Comparison of ENCODE assay signal across 12 cellular contexts in genomic region chr2:108271691-108272253, GRCh38. TPM values are rescaled to one million over a fixed set of nuclear protein-coding genes. Genes with fewer than 3 reads are reported as not detected.
DNase-seq lines count a peak whose midpoint lies in the region; ATAC-seq and FAIRE-seq lines count a peak whose summit lies in the region.
"Had no signal": no experiment of that assay in that cellular context is flagged by ENCODE, and none has a peak within 500 bp of the region (broad histone marks: within the 10 kb centered on the region; RNA-seq: fewer than 3 reads in every experiment).

No MANE protein-coding gene starts in this region.

- H3K27me3 ChIP-seq in mesenchymal stem cell (ENCODE audit: control insufficient read depth in 1 of 2, insufficient read depth in 1 of 2, low read length in 2 of 2) (no peaks in the 10 kb centered on the region), H7 (ENCODE audit: control insufficient read depth, insufficient read depth, low read length) (no peaks in the 10 kb centered on the region)
- H3K27me3 ChIP-seq: BLaER1 treated with 17β-estradiol and CSF1 and Interleukin-3, amounts not matched to agents 10 nM and 100 nM had no signal

- H3K23ac ChIP-seq in mesenchymal stem cell (ENCODE audit: low read length in 2 of 2), result no peak overlapping the region

- peak overlapping the region; percentile 58 for H3K9ac ChIP-seq in mesenchymal stem cell (ENCODE audit: low read length)
- H3K9ac ChIP-seq: BLaER1 treated with 17β-estradiol and CSF1 and Interleukin-3, amounts not matched to agents 10 nM and 100 nM had no signal

- no peaks in the 10 kb centered on the region for H3K27me3 Mint-ChIP-seq in activated CD8-positive, alpha-beta T cell treated with anti-CD3 and anti-CD28 coated beads, Interleukin-2, amount 10 ng/mL, durations not matched to agents 7 days and 5 days (ENCODE audit: low read depth)

- DNase-seq in 8988T (peak; percentile 24), HTR-8/SVneo (ENCODE audit: insufficient read length, low spot score) (peak; percentile 84), T47D (ENCODE audit: low read depth in 1 of 2, low spot score in 1 of 2) (peak; percentile 32 to 82), mesenchymal stem cell (peak; percentile 86), H7 (no peak), cerebellar cortex (ENCODE audit: low spot score) (no peak), MV-4-11 (lab: John Stamatoyannopoulos, UW) (no peak)
- no peak for DNase-seq in activated CD8-positive, alpha-beta T cell treated with anti-CD3 and anti-CD28 coated beads, Interleukin-2, amount 10 ng/mL, durations not matched to agents 7 days and 5 days
- DNase-seq: NCI-H446, retina had no signal

- in situ Hi-C loops in T47D (cut with HindIII; ENCODE audit: low pct_unique_long_range_greater_than_20kb, low sequenced_read_pairs), result no loop called here

- peak overlapping the region; percentile 5 to 52 for H3K4me3 ChIP-seq in mesenchymal stem cell (ENCODE audit: insufficient read depth in 1 of 2, low read depth in 1 of 2, low read length in 2 of 2)
- no peak overlapping the region for H3K4me3 ChIP-seq in H7 (ENCODE audit: insufficient read depth, low read depth, low read length)
- H3K4me3 ChIP-seq: BLaER1 treated with 17β-estradiol and CSF1 and Interleukin-3, amounts not matched to agents 10 nM and 100 nM had no signal

- H3K4me3 Mint-ChIP-seq in activated CD8-positive, alpha-beta T cell treated with anti-CD3 and anti-CD28 coated beads, Interleukin-2, amount 10 ng/mL, durations not matched to agents 7 days and 5 days, result no peak overlapping the region

- H3K27ac ChIP-seq in mesenchymal stem cell (ENCODE audit: low read length, poor library complexity, severe bottlenecking), result peak overlapping the region; percentile 48
- H3K27ac ChIP-seq: BLaER1 treated with 17β-estradiol and CSF1 and Interleukin-3, amounts not matched to agents 10 nM and 100 nM had no signal

- H3K79me1 ChIP-seq in mesenchymal stem cell (replicated peaks; ENCODE audit: low read length, poor library complexity, severe bottlenecking), result peaks cover 13% of the 10 kb centered on the region

- H3K14ac ChIP-seq in mesenchymal stem cell (ENCODE audit: low read length in 2 of 2), result no peak overlapping the region

- 71% methylated on average over 7 of the region's 7 CpGs for WGBS in mesenchymal stem cell

- peak overlapping the region; percentile 95 for H2AK5ac ChIP-seq in mesenchymal stem cell (ENCODE audit: low read length, severe bottlenecking)

- ATAC-seq in activated CD8-positive, alpha-beta T cell treated with anti-CD3 and anti-CD28 coated beads, Interleukin-2, amount 10 ng/mL, durations not matched to agents 7 days and 5 days, result no peak

- H3K27ac Mint-ChIP-seq in activated CD8-positive, alpha-beta T cell treated with anti-CD3 and anti-CD28 coated beads, Interleukin-2, amount 10 ng/mL, durations not matched to agents 7 days and 5 days, result no peak overlapping the region

- no peaks in the 10 kb centered on the region for H3K36me3 Mint-ChIP-seq in activated CD8-positive, alpha-beta T cell treated with anti-CD3 and anti-CD28 coated beads, Interleukin-2, amount 10 ng/mL, durations not matched to agents 7 days and 5 days (ENCODE audit: low read depth)

- H4K8ac ChIP-seq in mesenchymal stem cell (ENCODE audit: low read length), result peak overlapping the region; percentile 55

- H2BK120ac ChIP-seq in mesenchymal stem cell (ENCODE audit: low read depth, low read length), result no peak overlapping the region

- H3K36me3 ChIP-seq in mesenchymal stem cell (ENCODE audit: control insufficient read depth in 1 of 2, insufficient read depth in 2 of 2, low read depth in 1 of 2, low read length in 2 of 2) (no peaks in the 10 kb centered on the region), H7 (replicated peaks; ENCODE audit: control insufficient read depth, insufficient read depth, low read length) (no peaks in the 10 kb centered on the region)
- H3K36me3 ChIP-seq: BLaER1 treated with 17β-estradiol and CSF1 and Interleukin-3, amounts not matched to agents 10 nM and 100 nM had no signal

- no peaks in the 10 kb centered on the region for H3K9me3 ChIP-seq in mesenchymal stem cell (ENCODE audit: control insufficient read depth, low read length)
- H3K9me3 ChIP-seq: BLaER1 treated with 17β-estradiol and CSF1 and Interleukin-3, amounts not matched to agents 10 nM and 100 nM had no signal

- H2BK12ac ChIP-seq in mesenchymal stem cell (ENCODE audit: low read length in 2 of 2), result peak overlapping the region in 1 of 2 experiments; percentile 34

- peak overlapping the region; percentile 55 for H4K91ac ChIP-seq in mesenchymal stem cell (ENCODE audit: low read length)

- H2BK5ac ChIP-seq in mesenchymal stem cell (ENCODE audit: low read depth, low read length, poor library complexity, severe bottlenecking), result peak overlapping the region; percentile 75

- no peaks in the 10 kb centered on the region for H3K4me1 Mint-ChIP-seq in activated CD8-positive, alpha-beta T cell treated with anti-CD3 and anti-CD28 coated beads, Interleukin-2, amount 10 ng/mL, durations not matched to agents 7 days and 5 days (ENCODE audit: low read depth)

- POLR2A ChIA-PET in activated CD8-positive, alpha-beta T cell treated with anti-CD3 and anti-CD28 coated beads, Interleukin-2, amount 10 ng/mL, durations not matched to agents 7 days and 5 days (lab: Charles Lee), result no interaction called here

- H3K4me1 ChIP-seq in mesenchymal stem cell (ENCODE audit: control insufficient read depth, insufficient read depth, low read depth, low read length), result peaks cover 23% of the 10 kb centered on the region

- H2AFZ ChIP-seq in mesenchymal stem cell (ENCODE audit: low read depth, low read length), result peak overlapping the region; percentile 60

- H3K9me3 Mint-ChIP-seq in activated CD8-positive, alpha-beta T cell treated with anti-CD3 and anti-CD28 coated beads, Interleukin-2, amount 10 ng/mL, durations not matched to agents 7 days and 5 days (ENCODE audit: insufficient read depth), result no peaks in the 10 kb centered on the region

- peak overlapping the region; percentile 19 to 71 for H3K4ac ChIP-seq in mesenchymal stem cell (ENCODE audit: low read depth in 1 of 2, low read length in 2 of 2)

- CTCF ChIA-PET in activated CD8-positive, alpha-beta T cell treated with anti-CD3 and anti-CD28 coated beads, Interleukin-2, amount 10 ng/mL, durations not matched to agents 7 days and 5 days (lab: Charles Lee), result no interaction called here

- peak overlapping the region; percentile 23 to 52 for H3K18ac ChIP-seq in mesenchymal stem cell (ENCODE audit: low read depth in 1 of 2, low read length in 2 of 2)

- peak; percentile 69 for FAIRE-seq in HTR-8/SVneo (lab: Jason Lieb, UNC)

- H3K4me2 ChIP-seq in mesenchymal stem cell (ENCODE audit: low read length, poor library complexity, severe bottlenecking), result peak overlapping the region; percentile 29
- H3K4me2 ChIP-seq: BLaER1 treated with 17β-estradiol and CSF1 and Interleukin-3, amounts not matched to agents 10 nM and 100 nM had no signal

- H2BK15ac ChIP-seq in mesenchymal stem cell (ENCODE audit: low read depth, poor library complexity, severe bottlenecking), result no peak overlapping the region

RNA-seq across cellular contexts. Expression of gene SULT1C2, which starts 16.9 kb away (rescaled TPM):
- polyA plus RNA-seq in mesenchymal stem cell (2013, experiment 1 of 2), result 0.28 TPM
- polyA plus RNA-seq in mesenchymal stem cell (2013, experiment 2 of 2), result 0.34 TPM
- 1.4 TPM in 2 replicates for total RNA-seq in H7 (2014; rRNA removed; shearing (Covaris generic))
- total RNA-seq in activated CD8-positive, alpha-beta T cell treated with anti-CD3 and anti-CD28 coated beads, Interleukin-2, amount 10 ng/mL, durations not matched to agents 7 days and 5 days, result not detected

RNA-seq across cellular contexts. Expression of gene SULT1C3, which starts 32.0 kb away (rescaled TPM):
- not detected for polyA plus RNA-seq in mesenchymal stem cell (2013, experiment 1 of 2)
- polyA plus RNA-seq in mesenchymal stem cell (2013, experiment 2 of 2), result not detected
- total RNA-seq in H7 (2014; rRNA removed; shearing (Covaris generic)), result not detected in 2 replicates
- total RNA-seq in activated CD8-positive, alpha-beta T cell treated with anti-CD3 and anti-CD28 coated beads, Interleukin-2, amount 10 ng/mL, durations not matched to agents 7 days and 5 days, result not detected
- total RNA-seq: subcutaneous adipose tissue had no signal

Comparison
In these comparisons a context has a peak if more than half of its experiments do, and no peak if none do; other contexts are left out.
1. DNase-seq: peak in 8988T (single experiment), HTR-8/SVneo (single experiment), T47D (2 of 2) and mesenchymal stem cell (single experiment); none in H7 (single experiment), cerebellar cortex (single experiment), MV-4-11 (single experiment) and activated CD8-positive, alpha-beta T cell treated with anti-CD3 and anti-CD28 coated beads, Interleukin-2, amount 10 ng/mL, durations not matched to agents 7 days and 5 days (single experiment).